10 cellular contexts compared by ENCODE assay signal in the genomic region with DNA sequence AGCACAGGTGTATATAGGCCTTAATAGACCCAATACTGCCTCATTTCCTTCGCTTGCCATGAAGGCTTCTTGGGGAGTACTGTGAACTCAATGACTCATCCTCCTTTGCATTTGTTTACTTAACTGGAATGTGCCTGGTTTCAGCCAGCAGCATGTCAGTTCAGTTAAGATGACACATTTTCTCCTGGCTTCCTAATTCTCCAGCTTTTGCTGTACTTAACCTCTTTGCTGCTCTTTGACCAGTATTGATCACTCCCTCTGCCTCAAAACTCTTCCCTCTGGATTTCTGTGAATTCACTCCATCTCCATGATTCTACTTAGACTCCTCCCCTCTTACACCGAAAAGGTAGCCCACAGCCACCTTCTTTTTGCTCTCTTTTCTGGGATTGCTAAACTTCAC.
A peak's percentile ranks its signal among the peaks of the same experiment; 100 is the strongest.
DNase-seq lines count a peak whose midpoint lies in the region; ATAC-seq and TF ChIP-seq lines count a peak whose summit lies in the region.
"Had no signal": no experiment of that assay in that cellular context is flagged by ENCODE, and none has a peak within 500 bp of the region (broad histone marks: within the 10 kb centered on the region; RNA-seq: fewer than 3 reads in every experiment).

No MANE protein-coding gene starts in this region.

- H3K9me3 Mint-ChIP-seq in natural killer cell = peaks cover 9 to 15% of the 10 kb centered on the region in 2 donors

- TF ChIP-seq CTCF in AG04449 (IDR thresholded peaks at IDR 0.05; ENCODE audit: insufficient read depth, low read length, missing control alignments) = no peak
- TF ChIP-seq CTCF in HEK293 (tag by site-specific recombination; IDR thresholded peaks at IDR 0.05) = no peak
- no peak for TF ChIP-seq CTCF in natural killer cell (IDR thresholded peaks at IDR 0.05)

- no peak overlapping the region for H3K27ac ChIP-seq in HEK293 (ENCODE audit: extremely low read depth, low read depth, low read length)

- H3K9ac ChIP-seq in adipocyte (ENCODE audit: low read length) = no peak overlapping the region

- H3K9me3 ChIP-seq in HEK293 (ENCODE audit: control insufficient read depth, insufficient read depth, low read depth, low read length) = no peaks in the 10 kb centered on the region
- no peaks in the 10 kb centered on the region for H3K9me3 ChIP-seq in adipocyte (ENCODE audit: control insufficient read depth, low read length)

- H3K27ac Mint-ChIP-seq in natural killer cell = no peak overlapping the region

- DNase-seq in AG04449 (ENCODE audit: low read depth, low spot score) (peak; percentile 66), adipocyte (ENCODE audit: low read depth) (peak; percentile 89), iPS-NIHi11 (ENCODE audit: low spot score) (peak; percentile 54), natural killer cell (no peak)
- DNase-seq in activated CD8-positive, alpha-beta memory T cell treated with anti-CD3 and anti-CD28 coated beads for 24 hours = no peak
- DNase-seq: DMS79 treated with DMSO at 0.1 percent for 48 hours, NCI-H524 treated with DMSO at 0.1 percent for 48 hours had no signal

- no peaks in the 10 kb centered on the region for H3K27me3 Mint-ChIP-seq in natural killer cell (ENCODE audit: low read depth in 2 of 2)

- no peak for ATAC-seq in natural killer cell
- ATAC-seq in HG02938 (IDR thresholded peaks at IDR 0.05; ENCODE audit: unreplicated experiment) = no peak
- no peak for ATAC-seq in HG02623 (IDR thresholded peaks at IDR 0.05; ENCODE audit: unreplicated experiment)

- no peak overlapping the region for H3K4me3 Mint-ChIP-seq in natural killer cell

- no peaks in the 10 kb centered on the region for H3K4me1 Mint-ChIP-seq in natural killer cell

- no peaks in the 10 kb centered on the region for H3K36me3 ChIP-seq in HEK293 (ENCODE audit: control insufficient read depth in 2 of 2, insufficient read depth in 1 of 2, low read length in 2 of 2)
- H3K36me3 ChIP-seq in adipocyte (ENCODE audit: control insufficient read depth, insufficient read depth, low read length, severe bottlenecking) = no peaks in the 10 kb centered on the region

- CTCF ChIA-PET in AG04449 (lab: Yijun Ruan, JAX) = no interaction called here
- CTCF ChIA-PET in HEK293 (lab: Yijun Ruan, JAX) = interaction anchor here (0.9 kb wide), 2 partner anchors 11 to 15 kb away, joined by 4 to 5 read pairs; no protein-coding TSS in a partner anchor

- intact Hi-C loops in natural killer cell (cut with micrococcal nuclease) = no loop called here

- H3K4me3 ChIP-seq in AG04449 (ENCODE audit: low read depth, low read length) = no peak overlapping the region
- H3K4me3 ChIP-seq in HEK293 (ENCODE audit: low read depth, low read length) = no peak overlapping the region
- H3K4me3 ChIP-seq in adipocyte (ENCODE audit: low read length) = no peak overlapping the region

- no peaks in the 10 kb centered on the region for H3K27me3 ChIP-seq in adipocyte (replicated peaks; ENCODE audit: control insufficient read depth, insufficient read depth, low read length)

- H3K4me1 ChIP-seq in HEK293 (ENCODE audit: control insufficient read depth, insufficient read depth, low read length) (no peaks in the 10 kb centered on the region; the same call in 1 of the 2 replicates), adipocyte (ENCODE audit: control insufficient read depth, insufficient read depth, low read length) (peaks cover 12% of the 10 kb centered on the region)

- POLR2A ChIA-PET in AG04449 (lab: Yijun Ruan, JAX) (no interaction called here), HEK293 (lab: Yijun Ruan, JAX) (no interaction called here)

- H3K36me3 Mint-ChIP-seq in natural killer cell = no peaks in the 10 kb centered on the region

TF ChIP-seq in HEK293, 187 proteins besides CTCF, POLR2A, EP300 and RAD21:
- TF ChIP-seq ZNF16 (tag by site-specific recombination; IDR thresholded peaks at IDR 0.05; ENCODE audit: low read depth) (no peak), IKZF3 (tag by site-specific recombination; IDR thresholded peaks at IDR 0.05) (0 out of 2 replicates have a peak, but pooled peaks have one; percentile 31), ZNF660 (tag by site-specific recombination; IDR thresholded peaks at IDR 0.05) (peak; percentile 57; the same call in 1 of the 2 replicates), OSR2 (tag by site-specific recombination; IDR thresholded peaks at IDR 0.05) (peak; percentile 44; the same call in 1 of the 2 replicates), ZSCAN30 (tag by site-specific recombination; IDR thresholded peaks at IDR 0.05) (peak; percentile 75; the same call in 1 of the 2 replicates), SP7 (tag by site-specific recombination; IDR thresholded peaks at IDR 0.05) (0 out of 2 replicates have a peak, but pooled peaks have one; percentile 18), ZNF184 (tag by site-specific recombination; IDR thresholded peaks at IDR 0.05) (0 out of 2 replicates have a peak, but pooled peaks have one; percentile 15), FEZF1 (tag by site-specific recombination; IDR thresholded peaks at IDR 0.05) (no peak), MEIS1 (CRISPR knock-in tag; IDR thresholded peaks at IDR 0.05; ENCODE audit: borderline replicate concordance) (no peak), OVOL3 (tag by site-specific recombination; IDR thresholded peaks at IDR 0.05) (no peak), GLI2 (tag by site-specific recombination; IDR thresholded peaks at IDR 0.05; ENCODE audit: borderline replicate concordance, low read depth) (no peak), WT1 (tag by site-specific recombination; IDR thresholded peaks at IDR 0.05) (peak; percentile 81), ZNF366 (tag by site-specific recombination; conservative IDR thresholded peaks at IDR 0.05) (peak; percentile 49; the same call in 1 of the 2 replicates), ZNF629 (tag by site-specific recombination; IDR thresholded peaks at IDR 0.05) (0 out of 2 replicates have a peak, but pooled peaks have one; percentile 32), MZF1 (tag by site-specific recombination; IDR thresholded peaks at IDR 0.05; ENCODE audit: borderline replicate concordance) (no peak), PRDM1 (tag by site-specific recombination; IDR thresholded peaks at IDR 0.05) (peak; percentile 84), ZEB2 (tag by site-specific recombination; IDR thresholded peaks at IDR 0.05) (peak; percentile 59; the same call in 1 of the 2 replicates)
- TF ChIP-seq, protein P1, sequence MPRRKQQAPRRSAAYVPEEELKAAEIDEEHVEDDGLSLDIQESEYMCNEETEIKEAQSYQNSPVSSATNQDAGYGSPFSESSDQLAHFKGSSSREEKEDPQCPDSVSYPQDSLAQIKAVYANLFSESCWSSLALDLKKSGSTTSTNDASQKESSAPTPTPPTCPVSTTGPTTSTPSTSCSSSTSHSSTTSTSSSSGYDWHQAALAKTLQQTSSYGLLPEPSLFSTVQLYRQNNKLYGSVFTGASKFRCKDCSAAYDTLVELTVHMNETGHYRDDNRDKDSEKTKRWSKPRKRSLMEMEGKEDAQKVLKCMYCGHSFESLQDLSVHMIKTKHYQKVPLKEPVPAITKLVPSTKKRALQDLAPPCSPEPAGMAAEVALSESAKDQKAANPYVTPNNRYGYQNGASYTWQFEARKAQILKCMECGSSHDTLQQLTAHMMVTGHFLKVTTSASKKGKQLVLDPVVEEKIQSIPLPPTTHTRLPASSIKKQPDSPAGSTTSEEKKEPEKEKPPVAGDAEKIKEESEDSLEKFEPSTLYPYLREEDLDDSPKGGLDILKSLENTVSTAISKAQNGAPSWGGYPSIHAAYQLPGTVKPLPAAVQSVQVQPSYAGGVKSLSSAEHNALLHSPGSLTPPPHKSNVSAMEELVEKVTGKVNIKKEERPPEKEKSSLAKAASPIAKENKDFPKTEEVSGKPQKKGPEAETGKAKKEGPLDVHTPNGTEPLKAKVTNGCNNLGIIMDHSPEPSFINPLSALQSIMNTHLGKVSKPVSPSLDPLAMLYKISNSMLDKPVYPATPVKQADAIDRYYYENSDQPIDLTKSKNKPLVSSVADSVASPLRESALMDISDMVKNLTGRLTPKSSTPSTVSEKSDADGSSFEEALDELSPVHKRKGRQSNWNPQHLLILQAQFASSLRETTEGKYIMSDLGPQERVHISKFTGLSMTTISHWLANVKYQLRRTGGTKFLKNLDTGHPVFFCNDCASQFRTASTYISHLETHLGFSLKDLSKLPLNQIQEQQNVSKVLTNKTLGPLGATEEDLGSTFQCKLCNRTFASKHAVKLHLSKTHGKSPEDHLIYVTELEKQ (tag by site-specific recombination; IDR thresholded peaks at IDR 0.05; ENCODE audit: borderline replicate concordance) = 0 out of 2 replicates have a peak, but pooled peaks have one; percentile 24

Comparison
In these comparisons a context has a peak if more than half of its experiments do, and no peak if none do; other contexts are left out.
1. DNase-seq: peak in AG04449 (single experiment), adipocyte (single experiment) and iPS-NIHi11 (single experiment); none in natural killer cell (single experiment) and activated CD8-positive, alpha-beta memory T cell treated with anti-CD3 and anti-CD28 coated beads for 24 hours (single experiment).